In the genomic region with DNA sequence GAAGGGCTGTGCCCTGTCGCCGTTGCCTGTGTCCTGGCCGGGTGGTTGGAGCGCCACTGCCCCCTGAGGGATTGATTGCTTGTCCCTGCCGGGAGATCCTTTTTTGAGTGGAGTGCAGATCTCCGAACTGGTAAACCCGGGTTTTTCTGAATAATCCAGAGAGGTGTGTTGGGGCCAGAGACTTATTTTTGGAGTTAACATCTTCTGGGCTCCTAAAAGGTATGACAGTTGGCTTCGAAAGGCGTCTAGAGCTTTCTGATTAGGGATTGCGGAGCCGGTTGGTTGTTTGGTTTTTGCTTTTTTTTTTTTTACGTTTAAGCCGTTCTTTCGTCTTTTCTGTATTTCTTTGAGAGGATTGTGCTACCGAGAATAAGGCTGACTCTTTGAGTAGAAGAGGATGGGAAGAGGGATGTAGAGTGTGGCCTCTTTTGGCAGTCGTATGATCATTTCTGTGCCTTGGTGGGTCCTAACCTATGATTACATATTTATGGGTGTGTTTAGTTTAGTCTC, we compare ENCODE assay signal across 8 cellular contexts. TPM values are rescaled to one million over a fixed set of nuclear protein-coding genes. Genes with fewer than 3 reads are reported as not detected.
DNase-seq lines count a peak whose midpoint lies in the region; ATAC-seq and TF ChIP-seq lines count a peak whose summit lies in the region.

No MANE protein-coding gene starts in this region.

- H3K27me3 ChIP-seq in heart left ventricle = no peaks in the 10 kb centered on the region
- H3K27me3 ChIP-seq in transverse colon = no peaks in the 10 kb centered on the region

- no peak for TF ChIP-seq POLR2A in heart left ventricle (IDR thresholded peaks at IDR 0.05)
- TF ChIP-seq POLR2A in transverse colon (IDR thresholded peaks at IDR 0.05) = no peak

- peaks cover 24% of the 10 kb centered on the region for H3K4me1 Mint-ChIP-seq in T-helper 17 cell

- H3K4me3 ChIP-seq in heart left ventricle (peak overlapping the region; percentile 56 to 97 (median 86)), transverse colon (peak overlapping the region; percentile 88 to 99 (median 98))

- intact Hi-C loops in heart left ventricle (cut with DNase I) (loop anchor here in 8 of 10 donors (2.0 to 10.0 kb wide), 4 partner anchors 93 to 155 kb away; partner anchors contain the start of genes ZMPSTE24 (in 6 of the 8) and COL9A2 (in 1 of the 8)), cardiac septum (cut with DNase I) (loop anchor here (1.0 to 5.0 kb wide), 2 partner anchors 95 to 155 kb away; partner anchors contain the start of gene COL9A2), transverse colon (cut with DNase I; ENCODE audit: low total_unique reads) (no loop called here)

- no peak for DNase-seq in heart left ventricle
- DNase-seq in cardiac septum (ENCODE audit: low spot score) = no peak
- no peak for DNase-seq in T-helper 17 cell
- DNase-seq in iris pigment epithelial cell (ENCODE audit: low read depth) = peak; percentile 27
- DNase-seq in transverse colon = no peak
- no peak for DNase-seq in DMS 273 (lab: John Stamatoyannopoulos, UW; ENCODE audit: unreplicated experiment)
- DNase-seq in COLO829 (ENCODE audit: low spot score) = no peak
- DNase-seq in stimulated activated CD4-positive, alpha-beta T cell treated with anti-CD3 and anti-CD28 coated beads, Interleukin-2, amount 100 ng/mL, for 24 hours = no peak

- TF ChIP-seq EP300 in transverse colon (IDR thresholded peaks at IDR 0.05; ENCODE audit: low read depth) = no peak

- H3K27ac ChIP-seq in heart left ventricle (peak overlapping the region; percentile 84 to 97 (median 92)), transverse colon (peak overlapping the region; percentile 92 to 97 (median 95))

- TF ChIP-seq CTCF in heart left ventricle (IDR thresholded peaks at IDR 0.05) (peak in 2 of 12 donors; percentile 8 to 9), transverse colon (IDR thresholded peaks at IDR 0.05) (no peak)

- in situ Hi-C loops in transverse colon (cut with MboI; ENCODE audit: low pct_ligation_motif_present in 1 of 4, low pct_unique_long_range_greater_than_20kb in 1 of 4, low sequenced_read_pairs in 3 of 4) = no loop called here

- no peaks in the 10 kb centered on the region for H3K9me3 ChIP-seq in heart left ventricle
- H3K9me3 ChIP-seq in T-helper 17 cell (ENCODE audit: control insufficient read depth, low read length, poor library complexity, severe bottlenecking) = no peaks in the 10 kb centered on the region
- no peaks in the 10 kb centered on the region for H3K9me3 ChIP-seq in transverse colon

- WGBS in heart left ventricle, 4 donors = 0 to 1% (median 1%) methylated on average over 16 of the region's 16 CpGs
- 0% methylated on average over 4 to 16 of the region's 16 CpGs for WGBS in transverse colon (ENCODE audit: low coverage in 1 of 2), 2 donors

- ATAC-seq in heart left ventricle = peak in 2 of 4 donors; percentile 20 to 59
- ATAC-seq in T-helper 17 cell = peak; percentile 10

- no peaks in the 10 kb centered on the region for H3K27me3 Mint-ChIP-seq in T-helper 17 cell

- H3K4me3 Mint-ChIP-seq in T-helper 17 cell = no peak overlapping the region

- H3K4me1 ChIP-seq in heart left ventricle (peaks cover 13 to 44% (median 33%) of the 10 kb centered on the region in 12 donors), transverse colon (peaks cover 13 to 38% (median 14%) of the 10 kb centered on the region in 4 donors)

- no peak overlapping the region for H3K27ac Mint-ChIP-seq in T-helper 17 cell

- peaks cover 3% of the 10 kb centered on the region for H3K36me3 Mint-ChIP-seq in T-helper 17 cell (ENCODE audit: low read depth)

- H3K36me3 ChIP-seq in heart left ventricle = no peaks in the 10 kb centered on the region
- H3K36me3 ChIP-seq in transverse colon = no peaks in the 10 kb centered on the region

RNA-seq across cellular contexts. Expression of gene RLF, which starts 0.8 kb away (rescaled TPM):
- total RNA-seq in heart left ventricle (10 to 100 TPM in 8 of 9 donors, 1 to 10 TPM in 1; 9.1 to 14.5 (median 12.3) TPM), cardiac septum (13.8 TPM), T-helper 17 cell (10 to 100 TPM; 24.7 to 30.7 TPM), transverse colon (10 to 100 TPM; 11.2 to 18.3 (median 13.9) TPM)
- 1 to 10 TPM; 2.7 to 8.0 TPM for polyA plus RNA-seq in heart left ventricle
